In the genomic region with DNA sequence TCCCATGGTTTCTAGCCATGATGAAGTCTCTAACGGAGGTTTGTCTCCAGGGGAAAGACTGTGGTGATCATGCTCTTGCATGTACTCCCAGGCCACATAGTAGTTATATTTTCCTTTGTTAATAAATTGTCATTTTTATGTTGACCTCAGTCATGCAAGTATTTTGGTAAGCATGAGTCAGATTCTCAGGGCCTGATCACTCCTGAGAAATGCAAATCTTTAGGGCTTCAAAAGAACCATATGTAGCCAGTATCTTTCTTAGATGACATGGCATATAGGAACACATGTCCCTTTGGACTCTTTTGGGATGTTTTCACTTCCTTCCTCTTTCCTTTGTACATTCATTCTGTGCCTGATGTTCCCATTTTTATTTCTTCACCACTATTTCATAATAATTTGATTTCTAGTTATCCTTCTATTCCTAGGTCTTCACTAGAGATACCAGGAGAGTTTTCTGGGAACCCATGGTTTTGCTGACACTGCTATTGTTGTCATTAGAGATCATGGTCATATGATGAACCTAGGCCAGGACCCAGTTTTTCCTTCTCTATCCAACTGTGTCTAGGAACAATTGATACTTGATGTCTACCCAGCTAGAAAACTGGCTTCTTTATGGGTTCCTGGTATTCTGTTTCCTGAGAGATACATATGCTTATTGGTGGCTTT, we compare ENCODE assay signal across 8 cellular contexts.
DNase-seq lines count a peak whose midpoint lies in the region; ATAC-seq, FAIRE-seq and TF ChIP-seq lines count a peak whose summit lies in the region.
"Had no signal": no experiment of that assay in that cellular context is flagged by ENCODE, and none has a peak within 500 bp of the region (broad histone marks: within the 10 kb centered on the region; RNA-seq: fewer than 3 reads in every experiment).

No MANE protein-coding gene starts in this region.

- peak overlapping the region; percentile 23 for H3K9ac ChIP-seq in smooth muscle cell (ENCODE audit: low read depth)

- H3K27me3 ChIP-seq in smooth muscle cell (ENCODE audit: low read depth) (no peaks in the 10 kb centered on the region), Peyer's patch (no peaks in the 10 kb centered on the region)

- H4K20me1 ChIP-seq in smooth muscle cell (ENCODE audit: low read depth) = no peaks in the 10 kb centered on the region

- no peaks in the 10 kb centered on the region for H3K36me3 ChIP-seq in smooth muscle cell (ENCODE audit: low read depth)
- no peaks in the 10 kb centered on the region for H3K36me3 ChIP-seq in Peyer's patch

- no peak for TF ChIP-seq POLR2A in Peyer's patch (IDR thresholded peaks at IDR 0.05)

- no peaks in the 10 kb centered on the region for H3F3A ChIP-seq in smooth muscle cell (ENCODE audit: low read depth)

- no peaks in the 10 kb centered on the region for H3K9me3 ChIP-seq in smooth muscle cell (replicated peaks; ENCODE audit: low read depth)
- H3K9me3 ChIP-seq in Peyer's patch = no peaks in the 10 kb centered on the region

- no peak for TF ChIP-seq CTCF in smooth muscle cell (IDR thresholded peaks at IDR 0.05; ENCODE audit: borderline replicate concordance, insufficient read depth, poor library complexity, severe bottlenecking)
- TF ChIP-seq CTCF in Peyer's patch (IDR thresholded peaks at IDR 0.05) = no peak

- no peaks in the 10 kb centered on the region for H3K79me2 ChIP-seq in smooth muscle cell (ENCODE audit: low read depth)

- H3K4me1 ChIP-seq in smooth muscle cell (ENCODE audit: low read depth) (no peaks in the 10 kb centered on the region), Peyer's patch (no peaks in the 10 kb centered on the region)

- H3K4me2 ChIP-seq in smooth muscle cell = no peak overlapping the region

- ATAC-seq in GM19025 (IDR thresholded peaks at IDR 0.05; ENCODE audit: low read depth, unreplicated experiment) (peak; percentile 83), HG02840 (IDR thresholded peaks at IDR 0.05; ENCODE audit: low FRiP score, unreplicated experiment) (peak; percentile 78)

- 43% methylated on average over 1 of the region's 1 CpG for WGBS in smooth muscle cell (ENCODE audit: low lambda C conversion rate)

- no peak overlapping the region for H3K4me3 ChIP-seq in smooth muscle cell
- no peak overlapping the region for H3K4me3 ChIP-seq in Peyer's patch

- peak; percentile 87 for FAIRE-seq in RCC 7860 (lab: Jason Lieb, UNC)

- DNase-seq in RCC 7860 (ENCODE audit: low spot score) (peak; percentile 81), smooth muscle cell (lab: John Stamatoyannopoulos, UW; ENCODE audit: unreplicated experiment) (no peak), Peyer's patch (no peak), hypothalamus (lab: John Stamatoyannopoulos, UW) (no peak), NCI-H82 (lab: John Stamatoyannopoulos, UW) (no peak)
- DNase-seq: NCI-H748 treated with DMSO at 0.1 percent for 48 hours had no signal

- H3K27ac ChIP-seq in smooth muscle cell (ENCODE audit: low read depth) (peak overlapping the region; percentile 80), Peyer's patch (no peak overlapping the region)

- H2AFZ ChIP-seq in smooth muscle cell (ENCODE audit: low read depth) = peak overlapping the region; percentile 52
